Comparison of ENCODE assay signal across 8 cellular contexts in genomic region chr17:77404812-77405581, GRCh38.
DNase-seq lines count a peak whose midpoint lies in the region; ATAC-seq and TF ChIP-seq lines count a peak whose summit lies in the region.

No MANE protein-coding gene starts in this region.

- POLR2A ChIA-PET in activated CD4-positive, alpha-beta T cell treated with anti-CD3 and anti-CD28 coated beads for 36 hours (lab: Charles Lee): interaction anchor here (0.7 to 1.7 kb wide), 6 partner anchors 15 to 54 kb away, joined by 3 to 4 read pairs (median 3); no protein-coding TSS in a partner anchor

- no peaks in the 10 kb centered on the region for H3K9me3 Mint-ChIP-seq in activated CD4-positive, alpha-beta T cell treated with anti-CD3 and anti-CD28 coated beads for 36 hours (ENCODE audit: low read depth)
- H3K9me3 Mint-ChIP-seq in neural crest cell: no peaks in the 10 kb centered on the region

- H3K4me1 Mint-ChIP-seq in activated CD4-positive, alpha-beta T cell treated with anti-CD3 and anti-CD28 coated beads for 36 hours: peaks cover 95% of the 10 kb centered on the region
- peaks cover 43% of the 10 kb centered on the region for H3K4me1 Mint-ChIP-seq in neural crest cell

- peaks cover 27% of the 10 kb centered on the region for H3K36me3 Mint-ChIP-seq in activated CD4-positive, alpha-beta T cell treated with anti-CD3 and anti-CD28 coated beads for 36 hours (ENCODE audit: low read depth)
- no peaks in the 10 kb centered on the region for H3K36me3 Mint-ChIP-seq in neural crest cell (ENCODE audit: low read depth)

- H3K9me3 ChIP-seq in thoracic aorta: no peaks in the 10 kb centered on the region

- H3K4me3 ChIP-seq in coronary artery (peak overlapping the region; percentile 14), thoracic aorta (peak overlapping the region; percentile 6)

- peak overlapping the region; percentile 95 for H3K4me3 Mint-ChIP-seq in activated CD4-positive, alpha-beta T cell treated with anti-CD3 and anti-CD28 coated beads for 36 hours
- no peak overlapping the region for H3K4me3 Mint-ChIP-seq in neural crest cell

- peaks cover 4% of the 10 kb centered on the region for H3K36me3 ChIP-seq in thoracic aorta

- no peaks in the 10 kb centered on the region for H3K27me3 Mint-ChIP-seq in activated CD4-positive, alpha-beta T cell treated with anti-CD3 and anti-CD28 coated beads for 36 hours
- no peaks in the 10 kb centered on the region for H3K27me3 Mint-ChIP-seq in neural crest cell (ENCODE audit: low read depth)

- ATAC-seq in HG03571 (IDR thresholded peaks at IDR 0.05; ENCODE audit: unreplicated experiment): peak; percentile 59
- peak; percentile 79 for ATAC-seq in activated CD4-positive, alpha-beta T cell treated with anti-CD3 and anti-CD28 coated beads for 36 hours
- peak; percentile 30 for ATAC-seq in thoracic aorta (ENCODE audit: insufficient number of reproducible peaks, low FRiP score, low read depth)
- ATAC-seq in HG03025 (IDR thresholded peaks at IDR 0.05; ENCODE audit: low FRiP score, unreplicated experiment): no peak

- DNase-seq in GM19238 (ENCODE audit: insufficient read length, low spot score) (peak; percentile 97), coronary artery (ENCODE audit: low spot score) (no peak), neural crest cell (ENCODE audit: low read depth, low spot score) (no peak), thoracic aorta (ENCODE audit: low spot score) (no peak), NCI-H1930 (lab: John Stamatoyannopoulos, UW) (no peak)
- DNase-seq in activated CD4-positive, alpha-beta T cell treated with anti-CD3 and anti-CD28 coated beads for 36 hours: peak; percentile 93

- peaks cover 54 to 88% of the 10 kb centered on the region in 2 donors for H3K4me1 ChIP-seq in thoracic aorta (ENCODE audit: control insufficient read depth in 1 of 2, low read depth in 2 of 2)

- H3K27ac Mint-ChIP-seq in activated CD4-positive, alpha-beta T cell treated with anti-CD3 and anti-CD28 coated beads for 36 hours: peak overlapping the region; percentile 89
- H3K27ac Mint-ChIP-seq in neural crest cell (ENCODE audit: unreplicated experiment): peak overlapping the region; percentile 62

- H3K27me3 ChIP-seq in thoracic aorta (replicated peaks; ENCODE audit: insufficient read depth): no peaks in the 10 kb centered on the region

- TF ChIP-seq CTCF in coronary artery (IDR thresholded peaks at IDR 0.05): no peak
- no peak for TF ChIP-seq CTCF in neural crest cell (conservative IDR thresholded peaks at IDR 0.05)
- no peak for TF ChIP-seq CTCF in thoracic aorta (IDR thresholded peaks at IDR 0.05)

- peak overlapping the region; percentile 74 to 92 for H3K27ac ChIP-seq in coronary artery
- peak overlapping the region; percentile 90 to 96 for H3K27ac ChIP-seq in thoracic aorta

- CTCF ChIA-PET in activated CD4-positive, alpha-beta T cell treated with anti-CD3 and anti-CD28 coated beads for 36 hours (lab: Charles Lee): interaction anchor here (0.7 to 9.1 kb wide), 9 partner anchors 13 to 1046 kb away, joined by 3 to 61 read pairs (median 3); no protein-coding TSS in a partner anchor

- intact Hi-C loops in activated CD4-positive, alpha-beta T cell treated with anti-CD3 and anti-CD28 coated beads for 36 hours (cut with DNase I, micrococcal nuclease): loop anchor here (1.0 to 5.0 kb wide), 6 partner anchors 14 to 74 kb away; no protein-coding TSS in a partner anchor

Comparison
In these comparisons a context has a peak if more than half of its experiments do, and no peak if none do; other contexts are left out.
1. DNase-seq: peak in GM19238 (single experiment) and activated CD4-positive, alpha-beta T cell treated with anti-CD3 and anti-CD28 coated beads for 36 hours (single experiment); none in coronary artery (single experiment), neural crest cell (single experiment), thoracic aorta (single experiment) and NCI-H1930 (0 of 2).